2 cellular contexts compared by ENCODE assay signal in the genomic region with DNA sequence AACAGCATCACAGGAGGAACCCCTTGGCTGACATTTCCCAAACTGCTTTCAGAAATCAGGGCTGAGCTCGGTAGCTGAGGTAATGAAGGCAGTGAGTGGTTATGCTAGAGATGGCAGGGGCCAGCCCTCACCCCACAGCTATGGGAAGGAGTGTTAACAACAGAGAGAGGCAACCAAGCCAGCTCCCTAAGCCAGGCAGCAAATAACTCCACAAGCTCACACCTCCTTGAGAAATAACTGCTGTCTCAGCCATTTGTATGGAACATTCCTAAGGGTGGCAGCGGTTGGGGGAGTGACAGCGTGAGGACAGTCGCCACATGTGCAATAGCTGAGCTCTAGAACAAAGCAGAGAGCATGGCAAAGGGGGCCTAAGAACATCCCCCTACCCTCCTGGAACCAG.
TF ChIP-seq lines count a peak whose summit lies in the region.

No MANE protein-coding gene starts in this region.

TF ChIP-seq in A549, 52 proteins besides CTCF, POLR2A, EP300 and RAD21:
- TF ChIP-seq MAFK (IDR thresholded peaks at IDR 0.05; ENCODE audit: partially characterized antibody) (peak; percentile 54), ELK1 (IDR thresholded peaks at IDR 0.05; ENCODE audit: low read depth, low read length) (no peak)

TF ChIP-seq in IMR-90, 13 proteins besides CTCF, POLR2A, EP300 and RAD21:
- TF ChIP-seq, protein P1, sequence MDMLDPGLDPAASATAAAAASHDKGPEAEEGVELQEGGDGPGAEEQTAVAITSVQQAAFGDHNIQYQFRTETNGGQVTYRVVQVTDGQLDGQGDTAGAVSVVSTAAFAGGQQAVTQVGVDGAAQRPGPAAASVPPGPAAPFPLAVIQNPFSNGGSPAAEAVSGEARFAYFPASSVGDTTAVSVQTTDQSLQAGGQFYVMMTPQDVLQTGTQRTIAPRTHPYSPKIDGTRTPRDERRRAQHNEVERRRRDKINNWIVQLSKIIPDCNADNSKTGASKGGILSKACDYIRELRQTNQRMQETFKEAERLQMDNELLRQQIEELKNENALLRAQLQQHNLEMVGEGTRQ (IDR thresholded peaks at IDR 0.05; ENCODE audit: low read depth, low read length), result no peak
- TF ChIP-seq RFX5 (IDR thresholded peaks at IDR 0.05; ENCODE audit: low read depth, low read length) (no peak), FOS (IDR thresholded peaks at IDR 0.05; ENCODE audit: low read depth, low read length) (no peak), MAFK (IDR thresholded peaks at IDR 0.05; ENCODE audit: low read depth, low read length) (0 out of 2 replicates have a peak, but pooled peaks have one; percentile 23), CHD1 (IDR thresholded peaks at IDR 0.05; ENCODE audit: low read depth, low read length) (no peak), ELK1 (IDR thresholded peaks at IDR 0.05; ENCODE audit: borderline replicate concordance, low read depth, low read length) (no peak)
